8 cellular contexts compared by ENCODE assay signal in the genomic region with DNA sequence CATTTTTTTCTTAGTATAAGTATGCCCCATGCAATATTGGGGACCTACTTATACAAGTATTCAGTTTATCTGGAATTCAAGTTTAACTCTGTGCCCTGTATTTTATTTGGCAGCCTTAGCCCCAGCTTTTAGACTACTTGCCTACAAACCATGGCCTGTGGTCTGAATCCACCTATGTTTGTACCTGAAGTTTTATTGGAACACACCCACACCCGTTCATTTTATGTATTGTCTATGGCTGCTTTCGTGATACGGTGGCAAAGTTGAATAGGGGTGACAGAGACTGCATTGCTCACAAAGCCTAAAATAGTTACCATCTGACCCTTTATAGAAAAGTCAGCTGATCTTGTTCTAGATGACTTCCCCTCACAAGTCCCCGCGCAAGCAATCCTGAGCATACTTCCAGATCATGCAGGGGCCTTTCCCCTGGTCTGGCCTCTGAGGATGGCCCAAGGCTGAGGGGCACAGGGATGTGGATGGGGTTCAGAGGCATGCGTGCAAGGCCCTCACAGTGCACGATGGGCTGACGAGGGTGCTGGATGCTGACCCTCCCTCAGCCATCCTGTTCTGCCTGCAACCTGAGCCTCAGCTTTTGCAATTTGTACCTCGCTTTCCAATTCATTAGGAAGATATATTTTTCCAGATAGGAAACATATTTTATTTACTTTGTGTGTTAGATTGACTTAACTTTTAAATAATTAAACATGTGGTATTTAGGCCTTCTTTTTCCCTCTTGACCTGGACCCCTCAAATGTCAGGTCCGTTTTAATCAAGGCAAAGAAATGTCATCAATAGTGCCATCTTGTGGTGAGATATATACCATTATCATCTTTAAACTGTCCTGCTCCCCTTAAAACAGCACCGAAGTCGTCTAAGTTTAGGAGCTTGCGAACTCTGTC.
DNase-seq lines count a peak whose midpoint lies in the region; ATAC-seq, FAIRE-seq and TF ChIP-seq lines count a peak whose summit lies in the region.

No MANE protein-coding gene starts in this region.

- FAIRE-seq in astrocyte (lab: Jason Lieb, UNC) = peak; percentile 52

- no peaks in the 10 kb centered on the region for H3K9me3 Mint-ChIP-seq in astrocyte (ENCODE audit: unreplicated experiment)
- peaks cover 3% of the 10 kb centered on the region for H3K9me3 Mint-ChIP-seq in type B pancreatic cell

- H3K4me3 Mint-ChIP-seq in astrocyte (ENCODE audit: unreplicated experiment) (no peak overlapping the region), type B pancreatic cell (no peak overlapping the region)

- H4K20me1 ChIP-seq in astrocyte (ENCODE audit: insufficient read depth, low read length) = no peaks in the 10 kb centered on the region

- no peak for ATAC-seq in HG03442 (IDR thresholded peaks at IDR 0.05; ENCODE audit: unreplicated experiment)

- no peak overlapping the region for H2AFZ ChIP-seq in astrocyte (ENCODE audit: low read depth, low read length)

- H3K27me3 ChIP-seq in astrocyte (ENCODE audit: insufficient read depth, low read length) = peaks cover 7% of the 10 kb centered on the region

- H3K27ac Mint-ChIP-seq in astrocyte (ENCODE audit: unreplicated experiment) (no peak overlapping the region), type B pancreatic cell (no peak overlapping the region)

- H3K4me1 Mint-ChIP-seq in astrocyte (ENCODE audit: low read depth, unreplicated experiment) = no peaks in the 10 kb centered on the region
- H3K4me1 Mint-ChIP-seq in type B pancreatic cell (ENCODE audit: unreplicated experiment) = peaks cover 30% of the 10 kb centered on the region

- H3K27me3 Mint-ChIP-seq in astrocyte (ENCODE audit: low read depth, unreplicated experiment) (peaks cover 3% of the 10 kb centered on the region), type B pancreatic cell (peaks cover 15% of the 10 kb centered on the region)

- no peak overlapping the region for H3K4me3 ChIP-seq in astrocyte (ENCODE audit: insufficient read depth, low read depth, low read length)

- H3K36me3 Mint-ChIP-seq in astrocyte (ENCODE audit: low read depth, unreplicated experiment) = no peaks in the 10 kb centered on the region
- H3K36me3 Mint-ChIP-seq in type B pancreatic cell = no peaks in the 10 kb centered on the region

- DNase-seq in NCI-H2029 treated with DMSO at 0.1 percent for 48 hours (lab: John Stamatoyannopoulos, UW) = peak; percentile 15
- DNase-seq in NCI-H2029 (lab: John Stamatoyannopoulos, UW) = no peak
- DNase-seq in HCEC 1CT = peak; percentile 23
- DNase-seq in NCI-H1694 treated with DMSO at 0.1 percent for 48 hours (lab: John Stamatoyannopoulos, UW) = peak; percentile 54
- peak; percentile 7 for DNase-seq in astrocyte (ENCODE audit: low read depth)
- peak; percentile 57 for DNase-seq in iPS-NIHi7 (ENCODE audit: extremely low spot score)
- no peak for DNase-seq in type B pancreatic cell (ENCODE audit: extremely low spot score, unreplicated experiment)

- peaks cover 3% of the 10 kb centered on the region for H3K9me3 ChIP-seq in astrocyte (ENCODE audit: insufficient read depth, low read depth, low read length)

- H3K4me2 ChIP-seq in astrocyte (ENCODE audit: low read length) = no peak overlapping the region

- H3K36me3 ChIP-seq in astrocyte (ENCODE audit: insufficient read depth, low read length) = no peaks in the 10 kb centered on the region

- TF ChIP-seq CTCF in astrocyte (IDR thresholded peaks at IDR 0.05; ENCODE audit: insufficient read depth, low read depth, low read length) (peak; percentile 36), type B pancreatic cell (conservative IDR thresholded peaks at IDR 0.05) (peak; percentile 79)

- no peaks in the 10 kb centered on the region for H3K4me1 ChIP-seq in astrocyte (ENCODE audit: insufficient read depth, low read length)

- H3K9ac ChIP-seq in astrocyte (ENCODE audit: low read length) = no peak overlapping the region

- H3K79me2 ChIP-seq in astrocyte (ENCODE audit: insufficient read depth, low read length) = no peaks in the 10 kb centered on the region

- H3K27ac ChIP-seq in astrocyte (ENCODE audit: low read depth, low read length) = no peak overlapping the region

Comparison
In these comparisons a context has a peak if more than half of its experiments do, and no peak if none do; other contexts are left out.
1. DNase-seq: peak in NCI-H2029 treated with DMSO at 0.1 percent for 48 hours (single experiment), HCEC 1CT (single experiment), NCI-H1694 treated with DMSO at 0.1 percent for 48 hours (single experiment), astrocyte (single experiment) and iPS-NIHi7 (single experiment); none in NCI-H2029 (single experiment) and type B pancreatic cell (single experiment).